In genomic region chr12:102510463-102510862, GRCh38 we compare ENCODE assay signal across 17 cellular contexts. TPM values are rescaled to one million over a fixed set of nuclear protein-coding genes. Genes with fewer than 3 reads are reported as not detected.
A peak's percentile ranks its signal among the peaks of the same experiment; 100 is the strongest.
DNase-seq lines count a peak whose midpoint lies in the region; ATAC-seq and TF ChIP-seq lines count a peak whose summit lies in the region.
"Had no signal": no experiment of that assay in that cellular context is flagged by ENCODE, and none has a peak within 500 bp of the region (broad histone marks: within the 10 kb centered on the region; RNA-seq: fewer than 3 reads in every experiment).

No MANE protein-coding gene starts in this region.

- DNase-seq in NOMO-1 treated with DMSO at 0.1 percent for 48 hours (lab: John Stamatoyannopoulos, UW; ENCODE audit: unreplicated experiment): peak; percentile 8
- no peak for DNase-seq in NOMO-1 treated with dmso at 0.1 percent for 144 hours (lab: John Stamatoyannopoulos, UW; ENCODE audit: unreplicated experiment)
- peak; percentile 15 for DNase-seq in NCI-H69 (lab: John Stamatoyannopoulos, UW)
- DNase-seq in left lobe of liver (ENCODE audit: low spot score): no peak
- DNase-seq in HUDEP-2 (lab: John Stamatoyannopoulos, UW; ENCODE audit: unreplicated experiment in 76 of 76): no peak
- DNase-seq in GM10248 (ENCODE audit: extremely low spot score): no peak
- DNase-seq: 8988T; Calu3; CD8-positive, alpha-beta T cell; DMS79 treated with DMSO at 0.1 percent for 48 hours; GF-D8; HCEC 1CT; IMR-90 had no signal

- CTCF ChIA-PET in GM10248 (lab: Yijun Ruan, JAX): interaction anchor here (1.4 to 1.7 kb wide), 2 partner anchors 9 to 14 kb away, joined by 3 read pairs; no protein-coding TSS in a partner anchor

- ATAC-seq in left lobe of liver (peak; percentile 70), GM18870 (IDR thresholded peaks at IDR 0.05; ENCODE audit: unreplicated experiment) (no peak)
- ATAC-seq: CD8-positive, alpha-beta T cell; K562 had no signal

- POLR2A ChIA-PET in GM10248 (lab: Yijun Ruan, JAX): no interaction called here

- TF ChIP-seq CTCF in GM10248 (IDR thresholded peaks at IDR 0.05; ENCODE audit: control extremely low read depth, extremely low read depth, low read depth, missing control alignments): no peak

RNA-seq across cellular contexts. Expression of gene IGF1, which starts 30.1 kb away (rescaled TPM):
- 37.3 TPM for total RNA-seq in left lobe of liver
- total RNA-seq: B cell; Calu3; CD8-positive, alpha-beta T cell; HT-29 had no signal

Comparison
In these comparisons a context has a peak if more than half of its experiments do, and no peak if none do; other contexts are left out.
1. DNase-seq: peak in NOMO-1 treated with DMSO at 0.1 percent for 48 hours (single experiment) and NCI-H69 (single experiment); none in NOMO-1 treated with dmso at 0.1 percent for 144 hours (single experiment), left lobe of liver (single experiment), HUDEP-2 (0 of 76) and GM10248 (single experiment).